In the genomic region with DNA sequence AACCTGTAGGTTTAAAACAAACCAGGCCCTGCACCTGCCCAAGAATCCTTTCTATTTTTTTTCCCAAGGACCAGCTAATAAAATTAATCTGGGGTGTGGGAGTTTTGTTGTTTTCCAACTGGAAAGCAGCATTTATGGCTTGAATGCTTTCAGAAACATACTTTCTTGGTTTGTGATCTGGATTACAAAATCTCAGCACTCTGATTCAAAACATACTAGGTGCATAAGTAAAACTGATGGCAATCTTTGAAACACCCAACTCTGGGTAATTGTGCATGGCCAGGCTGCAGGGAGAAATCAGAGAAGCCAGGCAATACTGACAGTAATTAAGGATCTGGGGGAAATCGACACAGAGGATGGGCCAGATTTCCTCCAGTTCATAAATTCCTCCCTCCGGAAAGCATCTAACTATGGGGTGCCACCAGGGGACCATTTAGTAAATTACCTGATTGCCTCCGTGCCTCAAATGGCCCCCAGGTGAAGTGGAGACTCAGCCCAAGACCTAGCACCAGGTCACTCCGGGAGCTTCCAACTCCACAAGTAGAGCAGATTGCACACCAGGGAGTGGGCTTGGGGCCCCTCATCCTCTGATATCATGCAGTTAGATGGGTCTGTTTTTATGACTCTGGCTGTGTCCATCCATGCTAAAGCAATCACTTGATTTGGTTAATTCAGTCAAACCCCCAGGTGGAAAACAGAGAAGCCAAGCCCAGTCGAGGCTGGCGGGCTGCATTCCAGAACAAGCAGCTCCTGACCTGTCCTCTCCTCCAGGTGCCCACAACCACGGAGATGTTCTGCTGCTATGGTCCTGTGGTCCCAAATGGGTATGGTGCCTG, we compare ENCODE assay signal across 23 cellular contexts. TPM values are rescaled to one million over a fixed set of nuclear protein-coding genes. Genes with fewer than 3 reads are reported as not detected.
DNase-seq lines count a peak whose midpoint lies in the region; ATAC-seq and TF ChIP-seq lines count a peak whose summit lies in the region.
"Had no signal": no experiment of that assay in that cellular context is flagged by ENCODE, and none has a peak within 500 bp of the region (broad histone marks: within the 10 kb centered on the region; RNA-seq: fewer than 3 reads in every experiment).

No MANE protein-coding gene starts in this region.

- TF ChIP-seq CTCF in coronary artery (IDR thresholded peaks at IDR 0.05), result no peak

- ATAC-seq in left ventricle myocardium superior (no peak), HG03571 (IDR thresholded peaks at IDR 0.05; ENCODE audit: unreplicated experiment) (no peak)
- ATAC-seq: A549; CD8-positive, alpha-beta T cell; HCT116 had no signal

- no peaks in the 10 kb centered on the region for H3K36me3 ChIP-seq in H7 (replicated peaks; ENCODE audit: control insufficient read depth, insufficient read depth, low read length)
- H3K36me3 ChIP-seq: BLaER1 had no signal

- DNase-seq in D341Med (ENCODE audit: low spot score) (peak; percentile 14), H7 (peak; percentile 17), coronary artery (ENCODE audit: low spot score) (peak; percentile 46), iPS-NIHi7 (ENCODE audit: extremely low spot score) (peak; percentile 4), kidney glomerular epithelial cell (lab: John Stamatoyannopoulos, UW) (no peak), A172 (ENCODE audit: low spot score) (no peak), left ventricle myocardium superior (no peak)
- DNase-seq: AML-193, Calu3, DMS 273 treated with DMSO at 0.1 percent for 48 hours, DMS53, DND-41, EL, GM23248, HFFc6 had no signal

- H3K4me3 ChIP-seq in H7 (ENCODE audit: insufficient read depth, low read depth, low read length), result no peak overlapping the region
- no peak overlapping the region for H3K4me3 ChIP-seq in coronary artery
- H3K4me3 ChIP-seq: A549, BLaER1, GM23248 had no signal

- H3K27me3 ChIP-seq in H7 (ENCODE audit: control insufficient read depth, insufficient read depth, low read length), result peaks cover 13% of the 10 kb centered on the region
- H3K27me3 ChIP-seq: BLaER1 had no signal

- no peak overlapping the region for H3K27ac ChIP-seq in coronary artery
- H3K27ac ChIP-seq: A549, BLaER1, GM23248, KMS-11 had no signal

- intact Hi-C loops in left ventricle myocardium superior (cut with micrococcal nuclease), result no loop called here

RNA-seq across cellular contexts. Expression of a gene that starts 15.2 kb away (rescaled TPM):
- not detected in 2 replicates for total RNA-seq in H7 (2014; rRNA removed; shearing (Covaris generic))
- not detected in 2 replicates for total RNA-seq in A172 (2014; rRNA removed; shearing (Covaris generic))
- not detected for total RNA-seq in left ventricle myocardium superior
- total RNA-seq: Calu3; CD8-positive, alpha-beta T cell; G401; GM23248; HFFc6; HT-29 had no signal

RNA-seq across cellular contexts. Expression of a gene that starts 50.4 kb away (rescaled TPM):
- total RNA-seq in H7 (2014; rRNA removed; shearing (Covaris generic)), result not detected in 2 replicates
- not detected in 2 replicates for total RNA-seq in A172 (2014; rRNA removed; shearing (Covaris generic))
- total RNA-seq in left ventricle myocardium superior, result not detected
- total RNA-seq: Calu3; CD8-positive, alpha-beta T cell; G401; GM23248; HFFc6; HT-29 had no signal

RNA-seq across cellular contexts. Expression of a gene that starts 54.1 kb away (rescaled TPM):
- not detected in 2 replicates for total RNA-seq in H7 (2014; rRNA removed; shearing (Covaris generic))
- not detected in 2 replicates for total RNA-seq in A172 (2014; rRNA removed; shearing (Covaris generic))
- total RNA-seq in left ventricle myocardium superior, result not detected
- total RNA-seq: Calu3; CD8-positive, alpha-beta T cell; G401; GM23248; HFFc6; HT-29 had no signal

Comparison
In these comparisons a context has a peak if more than half of its experiments do, and no peak if none do; other contexts are left out.
1. DNase-seq: peak in D341Med (single experiment), H7 (single experiment), coronary artery (single experiment) and iPS-NIHi7 (single experiment); none in kidney glomerular epithelial cell (single experiment), A172 (single experiment) and left ventricle myocardium superior (single experiment).